ENCODE assay signal across 8 cellular contexts in the genomic region with DNA sequence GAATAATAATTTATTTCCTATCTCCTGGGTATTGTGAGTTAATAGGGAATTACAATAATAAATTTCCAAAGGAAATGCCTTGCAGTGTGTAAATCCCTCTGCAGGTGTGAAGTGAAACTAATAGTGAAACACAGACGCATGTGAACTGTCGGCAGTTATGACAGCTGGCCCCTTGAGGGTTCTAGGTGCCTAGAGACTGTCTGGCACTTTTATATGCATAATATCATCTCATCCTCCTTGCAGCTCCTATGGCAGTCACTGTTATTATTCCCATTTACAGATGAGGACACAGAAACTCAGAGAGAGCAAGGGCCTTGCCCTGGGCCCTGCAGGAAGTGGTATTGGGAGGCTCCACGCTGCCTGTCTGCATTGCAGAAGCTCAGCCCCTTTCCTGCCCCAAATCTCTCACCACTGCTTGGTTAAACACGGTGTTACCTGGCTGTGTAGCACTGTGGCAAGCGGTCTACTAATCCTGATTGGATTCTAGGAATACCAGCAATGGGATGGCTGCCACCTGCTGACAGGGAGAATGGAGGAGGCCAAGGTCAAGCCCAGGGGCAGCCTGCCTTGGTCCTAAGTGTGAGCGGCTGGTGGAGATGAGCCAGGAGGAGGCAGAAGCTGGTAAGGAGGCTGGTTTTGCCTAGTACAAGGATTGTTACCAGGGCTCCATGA. TPM values are rescaled to one million over a fixed set of nuclear protein-coding genes. Genes with fewer than 3 reads are reported as not detected.
DNase-seq lines count a peak whose midpoint lies in the region; ATAC-seq and TF ChIP-seq lines count a peak whose summit lies in the region.

No MANE protein-coding gene starts in this region.

- ATAC-seq in GM19395 (IDR thresholded peaks at IDR 0.05; ENCODE audit: unreplicated experiment): peak; percentile 65
- ATAC-seq in HG03432 (IDR thresholded peaks at IDR 0.05; ENCODE audit: unreplicated experiment): peak; percentile 69

- POLR2A ChIA-PET in Caco-2 (lab: Charles Lee): no interaction called here

- no peaks in the 10 kb centered on the region for H3K9me3 ChIP-seq in Caco-2

- intact Hi-C loops in activated T-helper 1 cell treated with anti-CD3 and anti-CD28 coated beads, Interleukin-12 subunit alpha, Interleukin-12 subunit beta, Interleukin-2, Interleukin-4 antibody, amounts not matched to agents 30 ng/mL and 10 ng/mL and 1 ng/mL, durations not matched to agents 14 hours and 24 hours and 36 hours (cut with micrococcal nuclease): loop anchor here (2.0 kb wide), 1 partner anchor 16 kb away; no protein-coding TSS in a partner anchor
- intact Hi-C loops in Caco-2 (cut with micrococcal nuclease; ENCODE audit: unreplicated experiment): no loop called here

- no peaks in the 10 kb centered on the region for H3K9me3 Mint-ChIP-seq in activated T-helper 1 cell treated with anti-CD3 and anti-CD28 coated beads, Interleukin-12 subunit alpha, Interleukin-12 subunit beta, Interleukin-2, Interleukin-4 antibody, amounts not matched to agents 30 ng/mL and 10 ng/mL and 1 ng/mL, durations not matched to agents 14 hours and 24 hours and 36 hours
- H3K9me3 Mint-ChIP-seq in Caco-2 (ENCODE audit: unreplicated experiment): no peaks in the 10 kb centered on the region

- peaks cover 63% of the 10 kb centered on the region for H3K4me1 Mint-ChIP-seq in activated T-helper 1 cell treated with anti-CD3 and anti-CD28 coated beads, Interleukin-12 subunit alpha, Interleukin-12 subunit beta, Interleukin-2, Interleukin-4 antibody, amounts not matched to agents 30 ng/mL and 10 ng/mL and 1 ng/mL, durations not matched to agents 14 hours and 24 hours and 36 hours (ENCODE audit: low read depth)
- no peaks in the 10 kb centered on the region for H3K4me1 Mint-ChIP-seq in Caco-2 (ENCODE audit: low read depth, unreplicated experiment)

- no peaks in the 10 kb centered on the region; the same call in 1 of the 2 replicates for H3K27me3 ChIP-seq in Caco-2 (replicated peaks; ENCODE audit: control insufficient read depth, insufficient read depth, low read length)

- no TSS peak for BruUV-seq in Caco-2 (replicated peaks; lab: Mats Ljungman, UMichigan)

- H3K4me3 ChIP-seq in Caco-2 (ENCODE audit: low read depth, low read length): no peak overlapping the region

- no peaks in the 10 kb centered on the region for H3K4me1 ChIP-seq in Caco-2

- CTCF ChIA-PET in Caco-2 (lab: Charles Lee): no interaction called here

- H3K36me3 ChIP-seq in Caco-2 (ENCODE audit: control insufficient read depth, insufficient read depth, low read length): no peaks in the 10 kb centered on the region

- peak; percentile 45 for DNase-seq in activated T-helper 1 cell treated with anti-CD3 and anti-CD28 coated beads, Interleukin-12 subunit alpha, Interleukin-12 subunit beta, Interleukin-2, Interleukin-4 antibody, amounts not matched to agents 30 ng/mL and 10 ng/mL and 1 ng/mL, durations not matched to agents 14 hours and 24 hours and 36 hours (ENCODE audit: low spot score)
- peak; percentile 18 for DNase-seq in stimulated activated CD8-positive, alpha-beta memory T cell treated with anti-CD3 and anti-CD28 coated beads, Interleukin-15, amount 100 ng/mL, for 1 hour (ENCODE audit: low read depth)
- DNase-seq in amygdala (lab: John Stamatoyannopoulos, UW) (no peak), Caco-2 (no peak), NCI-H2081 treated with DMSO at 0.1 percent for 48 hours (lab: John Stamatoyannopoulos, UW) (no peak), NCI-H510A (lab: John Stamatoyannopoulos, UW) (no peak)

- H3K36me3 Mint-ChIP-seq in activated T-helper 1 cell treated with anti-CD3 and anti-CD28 coated beads, Interleukin-12 subunit alpha, Interleukin-12 subunit beta, Interleukin-2, Interleukin-4 antibody, amounts not matched to agents 30 ng/mL and 10 ng/mL and 1 ng/mL, durations not matched to agents 14 hours and 24 hours and 36 hours (ENCODE audit: low read depth): peaks cover 13% of the 10 kb centered on the region
- H3K36me3 Mint-ChIP-seq in Caco-2 (ENCODE audit: insufficient read depth, unreplicated experiment): no peaks in the 10 kb centered on the region

- peak overlapping the region; percentile 92 for H3K4me3 Mint-ChIP-seq in activated T-helper 1 cell treated with anti-CD3 and anti-CD28 coated beads, Interleukin-12 subunit alpha, Interleukin-12 subunit beta, Interleukin-2, Interleukin-4 antibody, amounts not matched to agents 30 ng/mL and 10 ng/mL and 1 ng/mL, durations not matched to agents 14 hours and 24 hours and 36 hours
- H3K4me3 Mint-ChIP-seq in Caco-2 (ENCODE audit: unreplicated experiment): no peak overlapping the region

- no peaks in the 10 kb centered on the region for H3K27me3 Mint-ChIP-seq in activated T-helper 1 cell treated with anti-CD3 and anti-CD28 coated beads, Interleukin-12 subunit alpha, Interleukin-12 subunit beta, Interleukin-2, Interleukin-4 antibody, amounts not matched to agents 30 ng/mL and 10 ng/mL and 1 ng/mL, durations not matched to agents 14 hours and 24 hours and 36 hours (ENCODE audit: insufficient read depth)
- no peaks in the 10 kb centered on the region for H3K27me3 Mint-ChIP-seq in Caco-2 (ENCODE audit: insufficient read depth, unreplicated experiment)

- TF ChIP-seq CTCF in Caco-2 (IDR thresholded peaks at IDR 0.05; ENCODE audit: insufficient read depth in 1 of 2, low read depth in 1 of 2, low read length in 1 of 2, severe bottlenecking in 1 of 2, unreplicated experiment in 1 of 2): no peak

- peak overlapping the region; percentile 93 for H3K27ac Mint-ChIP-seq in activated T-helper 1 cell treated with anti-CD3 and anti-CD28 coated beads, Interleukin-12 subunit alpha, Interleukin-12 subunit beta, Interleukin-2, Interleukin-4 antibody, amounts not matched to agents 30 ng/mL and 10 ng/mL and 1 ng/mL, durations not matched to agents 14 hours and 24 hours and 36 hours
- H3K27ac Mint-ChIP-seq in Caco-2 (ENCODE audit: unreplicated experiment): no peak overlapping the region

RNA-seq across cellular contexts. Expression of a gene that starts 32.8 kb away (rescaled TPM):
- total RNA-seq in activated T-helper 1 cell treated with anti-CD3 and anti-CD28 coated beads, Interleukin-12 subunit alpha, Interleukin-12 subunit beta, Interleukin-2, Interleukin-4 antibody, amounts not matched to agents 30 ng/mL and 10 ng/mL and 1 ng/mL, durations not matched to agents 14 hours and 24 hours and 36 hours: 0.42 and 0.65 TPM in 2 replicates
- total RNA-seq in Caco-2 (2022): 3.2 and 3.9 TPM in 2 replicates

Comparison
In these comparisons a context has a peak if more than half of its experiments do, and no peak if none do; other contexts are left out.
1. DNase-seq: peak in activated T-helper 1 cell treated with anti-CD3 and anti-CD28 coated beads, Interleukin-12 subunit alpha, Interleukin-12 subunit beta, Interleukin-2, Interleukin-4 antibody, amounts not matched to agents 30 ng/mL and 10 ng/mL and 1 ng/mL, durations not matched to agents 14 hours and 24 hours and 36 hours (single experiment) and stimulated activated CD8-positive, alpha-beta memory T cell treated with anti-CD3 and anti-CD28 coated beads, Interleukin-15, amount 100 ng/mL, for 1 hour (single experiment); none in amygdala (0 of 56), Caco-2 (0 of 2), NCI-H2081 treated with DMSO at 0.1 percent for 48 hours (single experiment) and NCI-H510A (single experiment).